Comparison of ENCODE assay signal across 8 cellular contexts in the genomic region with DNA sequence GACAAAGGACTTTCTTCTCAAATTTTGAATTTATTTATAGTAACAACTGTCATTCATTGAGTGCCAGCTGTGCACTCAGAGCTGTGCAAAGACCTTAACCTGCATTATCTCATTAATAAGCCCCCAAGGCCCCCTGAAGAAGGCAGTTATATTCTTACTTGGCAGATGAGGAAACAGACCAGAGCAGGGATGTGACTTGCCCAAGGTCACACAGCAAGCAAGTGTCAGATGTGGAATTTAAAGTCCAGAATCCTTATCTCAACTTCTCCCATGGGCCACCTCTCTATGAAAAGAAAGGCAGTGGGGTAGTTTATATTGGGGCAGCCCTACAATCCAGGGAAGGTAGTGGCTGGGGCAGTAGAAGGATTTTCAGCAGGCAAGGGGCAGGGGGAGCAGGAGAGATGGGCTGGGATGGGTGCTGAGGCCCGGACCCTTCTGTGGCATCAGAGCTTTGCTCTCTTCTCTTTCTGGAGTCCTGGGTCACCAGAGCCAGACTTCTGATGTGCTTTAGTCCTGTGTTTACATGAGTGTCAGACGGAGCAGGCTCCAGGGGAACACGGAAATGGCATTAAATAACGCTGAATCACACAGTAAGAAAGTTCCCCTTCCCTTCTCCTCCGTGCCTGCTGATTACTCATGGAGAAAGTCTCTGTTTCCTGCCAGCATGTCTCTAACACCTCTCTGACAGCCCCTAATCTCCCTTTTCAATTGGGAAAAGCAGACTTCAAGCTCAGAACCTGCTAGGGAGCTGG.
A peak's percentile ranks its signal among the peaks of the same experiment; 100 is the strongest.
DNase-seq lines count a peak whose midpoint lies in the region; ATAC-seq lines count a peak whose summit lies in the region.

No MANE protein-coding gene starts in this region.

- H3K36me3 Mint-ChIP-seq in activated T-cell treated with anti-CD3 and anti-CD28 coated beads, Interleukin-2, amount 50 U/mL, for 24 hours (ENCODE audit: low read depth), result no peaks in the 10 kb centered on the region

- peak overlapping the region; percentile 31 for H3K27ac Mint-ChIP-seq in activated T-cell treated with anti-CD3 and anti-CD28 coated beads, Interleukin-2, amount 50 U/mL, for 24 hours

- no peak for ATAC-seq in HG02610 (IDR thresholded peaks at IDR 0.05; ENCODE audit: unreplicated experiment)

- H3K4me1 Mint-ChIP-seq in activated T-cell treated with anti-CD3 and anti-CD28 coated beads, Interleukin-2, amount 50 U/mL, for 24 hours (ENCODE audit: low read depth), result peaks cover 7% of the 10 kb centered on the region

- H3K27me3 Mint-ChIP-seq in activated T-cell treated with anti-CD3 and anti-CD28 coated beads, Interleukin-2, amount 50 U/mL, for 24 hours, result peaks cover 23% of the 10 kb centered on the region

- H3K9me3 Mint-ChIP-seq in activated T-cell treated with anti-CD3 and anti-CD28 coated beads, Interleukin-2, amount 50 U/mL, for 24 hours, result no peaks in the 10 kb centered on the region

- H3K4me3 Mint-ChIP-seq in activated T-cell treated with anti-CD3 and anti-CD28 coated beads, Interleukin-2, amount 50 U/mL, for 24 hours, result no peak overlapping the region

- DNase-seq in activated T-cell treated with anti-CD3 and anti-CD28 coated beads, Interleukin-2, amount 50 U/mL, for 24 hours, result no peak
- DNase-seq in activated T-cell treated with anti-CD3 and anti-CD28 coated beads for 4 hours (no peak), RKO (ENCODE audit: low spot score) (peak; percentile 90), fibroblast of gingiva (ENCODE audit: low read depth) (peak; percentile 82), pons (ENCODE audit: low spot score) (peak; percentile 42), NCI-H146 treated with DMSO at 0.1 percent for 48 hours (lab: John Stamatoyannopoulos, UW; ENCODE audit: unreplicated experiment) (no peak), NCI-H1417 treated with DMSO at 0.1 percent for 48 hours (lab: John Stamatoyannopoulos, UW) (no peak)

Comparison
In these comparisons a context has a peak if more than half of its experiments do, and no peak if none do; other contexts are left out.
1. DNase-seq: peak in RKO (single experiment), fibroblast of gingiva (single experiment) and pons (single experiment); none in activated T-cell treated with anti-CD3 and anti-CD28 coated beads, Interleukin-2, amount 50 U/mL, for 24 hours (single experiment), activated T-cell treated with anti-CD3 and anti-CD28 coated beads for 4 hours (single experiment), NCI-H146 treated with DMSO at 0.1 percent for 48 hours (single experiment) and NCI-H1417 treated with DMSO at 0.1 percent for 48 hours (single experiment).